In the genomic region with DNA sequence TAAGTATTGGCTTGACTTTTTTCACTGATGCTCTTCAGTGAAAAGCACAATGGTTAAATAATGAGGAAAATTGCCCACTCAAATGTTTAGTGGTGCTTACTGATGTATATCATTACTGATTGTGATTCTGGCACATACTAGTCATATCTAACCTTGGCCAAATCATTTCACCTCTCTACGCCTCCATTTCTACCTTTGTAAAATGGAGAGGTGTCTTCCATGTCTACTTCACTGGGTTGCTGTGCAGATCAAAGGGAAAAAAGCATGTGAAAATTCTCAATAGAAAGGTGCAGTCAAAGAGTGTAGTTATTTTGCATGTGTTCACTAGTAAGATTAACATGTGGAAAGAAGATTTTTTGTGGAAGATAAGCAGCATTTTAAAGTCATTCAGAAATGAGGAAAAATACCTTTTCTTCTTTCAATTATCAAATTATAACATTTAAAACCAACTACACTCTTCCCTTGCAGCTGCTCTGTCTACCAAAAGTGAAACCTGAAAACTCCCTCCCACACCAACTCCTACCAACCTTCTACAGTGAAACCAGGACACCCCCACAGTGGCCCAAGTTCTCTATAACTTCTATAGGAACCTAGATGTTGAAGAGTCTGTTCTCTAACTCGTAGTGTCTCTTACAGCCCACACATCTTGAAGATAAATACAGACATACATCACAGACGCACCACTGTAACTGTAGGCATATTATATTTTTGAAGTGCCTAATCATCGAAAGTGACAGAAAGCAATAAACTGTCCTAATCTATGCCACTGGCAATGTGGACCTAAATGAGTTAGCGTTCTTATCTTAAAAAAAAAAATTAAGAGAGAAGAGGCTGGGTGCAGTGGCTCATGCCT, we compare ENCODE assay signal across 9 cellular contexts. TPM values are rescaled to one million over a fixed set of nuclear protein-coding genes. Genes with fewer than 3 reads are reported as not detected.
DNase-seq lines count a peak whose midpoint lies in the region; ATAC-seq and TF ChIP-seq lines count a peak whose summit lies in the region.
"Had no signal": no experiment of that assay in that cellular context is flagged by ENCODE, and none has a peak within 500 bp of the region (broad histone marks: within the 10 kb centered on the region; RNA-seq: fewer than 3 reads in every experiment).

No MANE protein-coding gene starts in this region.

- TF ChIP-seq POLR2A in adrenal gland (IDR thresholded peaks at IDR 0.05): no peak

- DNase-seq in SK-N-MC (ENCODE audit: low read depth, low spot score) (no peak), germinal center (ENCODE audit: low spot score) (peak; percentile 15), posterior vena cava (ENCODE audit: low spot score) (no peak), SJCRH30 (no peak), islet precursor cell (no peak), adrenal gland (no peak)

- peak overlapping the region; percentile 34; the same call in 1 of the 2 replicates for H3K4me3 ChIP-seq in SK-N-MC
- H3K4me3 ChIP-seq in SJCRH30: no peak overlapping the region
- peak overlapping the region in 1 of 4 donors; percentile 31 for H3K4me3 ChIP-seq in adrenal gland

- H3K4me1 ChIP-seq in SJCRH30 (no peaks in the 10 kb centered on the region), adrenal gland (replicated peaks in 1 of 2) (no peaks in the 10 kb centered on the region)

- H3K9me3 ChIP-seq in SK-N-MC (ENCODE audit: low read depth, low read length): no peaks in the 10 kb centered on the region
- H3K9me3 ChIP-seq in SJCRH30 (replicated peaks): no peaks in the 10 kb centered on the region
- no peaks in the 10 kb centered on the region for H3K9me3 ChIP-seq in adrenal gland (replicated peaks in 1 of 3)

- no peak overlapping the region for H3K9ac ChIP-seq in SK-N-MC (ENCODE audit: insufficient read length)

- no peaks in the 10 kb centered on the region for H3K36me3 ChIP-seq in SK-N-MC (ENCODE audit: insufficient read depth, low read length)
- no peaks in the 10 kb centered on the region for H3K36me3 ChIP-seq in SJCRH30
- no peaks in the 10 kb centered on the region for H3K36me3 ChIP-seq in adrenal gland (replicated peaks in 1 of 2)

- intact Hi-C loops in posterior vena cava (cut with DNase I): no loop called here
- intact Hi-C loops in adrenal gland (cut with DNase I): loop anchor here (5.0 to 10.0 kb wide), 2 partner anchors 239 to 331 kb away; a partner anchor contains a TSS

- TF ChIP-seq CTCF in adrenal gland (IDR thresholded peaks at IDR 0.05): no peak

- H3K27me3 ChIP-seq in SJCRH30 (no peaks in the 10 kb centered on the region), adrenal gland (no peaks in the 10 kb centered on the region)

- WGBS in adrenal gland, 4 donors: 56 to 63% (median 59%) methylated on average over 5 of the region's 5 CpGs

- ATAC-seq in GM19025 (IDR thresholded peaks at IDR 0.05; ENCODE audit: low read depth, unreplicated experiment) (peak; percentile 86), HG02852 (IDR thresholded peaks at IDR 0.05; ENCODE audit: unreplicated experiment) (peak; percentile 90)

- no peak overlapping the region for H3K27ac ChIP-seq in SK-N-MC
- no peak overlapping the region for H3K27ac ChIP-seq in SJCRH30
- H3K27ac ChIP-seq in adrenal gland: no peak overlapping the region

RNA-seq across cellular contexts. Expression of a gene that starts 1.4 kb away (rescaled TPM):
- total RNA-seq in posterior vena cava: 1 to 10 TPM; 1.3 to 2.2 TPM
- total RNA-seq in SJCRH30 (2014; rRNA removed; shearing (Covaris generic)): 0.08 and 0.15 TPM in 2 replicates
- 10 to 100 TPM in 1 of 8 donors, 1 to 10 TPM in 7; 1.2 to 11.0 (median 2.3) TPM for total RNA-seq in adrenal gland
- under 1 TPM; 0.24 to 0.38 (median 0.34) TPM for polyA plus RNA-seq in adrenal gland
- total RNA-seq: NCI-H460 had no signal

RNA-seq across cellular contexts. Expression of a gene that starts 17.2 kb away (rescaled TPM):
- 10 to 100 TPM; 11.1 to 15.0 TPM for total RNA-seq in posterior vena cava
- 36.6 and 37.6 TPM in 2 replicates for total RNA-seq in SJCRH30 (2014; rRNA removed; shearing (Covaris generic))
- total RNA-seq in adrenal gland: 10 to 100 TPM; 15.0 to 39.6 (median 18.5) TPM
- polyA plus RNA-seq in adrenal gland: 10 to 100 TPM in 1 of 3 donors, 1 to 10 TPM in 2; 4.5 to 18.0 (median 5.5) TPM

Comparison
In these comparisons a context has a peak if more than half of its experiments do, and no peak if none do; other contexts are left out.
1. intact Hi-C loops: an anchor here in adrenal gland (5.0 to 10.0 kb wide); none called in posterior vena cava.